Comparison of ENCODE assay signal across 26 cellular contexts in the genomic region with DNA sequence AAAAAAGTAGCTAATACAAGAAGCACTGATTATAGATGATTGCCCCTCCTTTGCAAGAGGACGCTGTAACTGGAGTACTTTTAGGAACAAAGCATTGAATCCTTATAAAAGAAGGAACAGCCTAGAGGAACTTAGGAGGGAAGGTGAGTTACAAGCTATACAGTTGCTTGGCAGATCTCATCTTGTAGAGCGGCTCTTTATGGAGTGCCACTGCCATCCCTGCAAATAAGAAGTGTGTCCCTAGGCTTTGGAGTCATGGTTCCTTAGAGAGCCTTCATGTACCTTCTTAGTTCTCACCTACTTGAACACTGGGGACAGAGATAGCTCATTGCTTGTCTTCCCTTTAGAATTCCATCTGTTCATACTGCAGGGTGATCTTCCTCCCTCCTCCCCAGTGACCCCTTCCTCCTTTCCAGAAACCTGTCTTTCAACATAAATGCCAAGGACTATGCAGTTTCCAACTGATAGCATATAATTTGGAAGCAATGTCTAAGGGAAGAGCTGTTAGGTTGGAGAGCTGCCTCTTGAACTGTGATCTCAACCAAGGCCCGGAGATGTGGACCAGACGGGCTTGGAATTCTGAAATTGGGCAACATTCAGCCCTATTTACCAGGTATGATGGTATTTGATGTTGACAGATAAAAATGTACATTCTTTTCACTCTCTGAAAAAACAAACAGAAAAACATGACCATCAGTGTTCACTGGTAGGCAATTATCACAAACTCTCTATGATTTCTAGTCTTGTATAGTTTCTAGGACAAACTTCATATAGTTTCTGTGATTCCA.
"Had no signal": no experiment of that assay in that cellular context is flagged by ENCODE, and none has a peak within 500 bp of the region (broad histone marks: within the 10 kb centered on the region; RNA-seq: fewer than 3 reads in every experiment).

No MANE protein-coding gene starts in this region.

- H3K9me3 ChIP-seq: left lung, lower lobe of right lung, ovary, right atrium auricular region, stomach, testis, thyroid gland, transverse colon, upper lobe of right lung had no signal

- H3K27ac ChIP-seq: left lung, lower lobe of right lung, ovary, right atrium auricular region, skin epidermis, stomach, testis, thyroid gland, transverse colon, upper lobe of right lung had no signal

- ATAC-seq: left colon; left lung; lower lobe of right lung; naive thymus-derived CD4-positive, alpha-beta T cell; sciatic nerve; stimulated activated naive B cell treated with anti-CD40 and anti-IgM and Interleukin-4, amounts not matched to agents 10 μg/mL and 1 μg/mL and 100 μg/mL, for 72 hours; stimulated activated naive CD8-positive, alpha-beta T cell treated with anti-CD3 and anti-CD28 coated beads, Interleukin-15, Interleukin-2, amounts not matched to agents 100 U/mL and 50 U/mL, for 24 hours; upper lobe of right lung had no signal

- FAIRE-seq: islet of Langerhans, kidney, urothelium cell line had no signal

- H3K36me3 ChIP-seq: ovary, right atrium auricular region, thyroid gland, transverse colon, upper lobe of right lung had no signal

- H3K27me3 ChIP-seq: left lung, ovary, right atrium auricular region, stomach, testis, thyroid gland, transverse colon, upper lobe of right lung had no signal

- H3K4me1 ChIP-seq: testis had no signal

- DNase-seq: hypothalamus; immature natural killer cell; kidney; left colon; left lung; lower lobe of right lung; mammary epithelial cell; mesenchymal stem cell; naive thymus-derived CD4-positive, alpha-beta T cell; ovary; stimulated activated CD4-positive, alpha-beta T cell treated with anti-CD3 and anti-CD28 coated beads, Interleukin-12 subunit alpha, Interleukin-12 subunit beta, amount 100 ng/mL, for 4 hours; stimulated activated CD4-positive, alpha-beta T cell treated with anti-CD3 and anti-CD28 coated beads, Interleukin-15, amount 100 ng/mL, for 24 hours; stimulated activated CD4-positive, alpha-beta T cell treated with anti-CD3 and anti-CD28 coated beads, Interleukin-2, amount 100 ng/mL, for 24 hours; stimulated activated CD4-positive, alpha-beta T cell treated with anti-CD3 and anti-CD28 coated beads, Interleukin-4, amount 100 ng/mL, for 1 hour; stimulated activated naive B cell treated with anti-CD40 and anti-IgM and Interleukin-4, amounts not matched to agents 10 μg/mL and 1 μg/mL and 100 μg/mL, for 72 hours; stimulated activated naive CD8-positive, alpha-beta T cell treated with anti-CD3 and anti-CD28 coated beads, Interleukin-15, Interleukin-2, amounts not matched to agents 100 U/mL and 50 U/mL, for 24 hours; stomach; testis; thyroid gland; transverse colon; upper lobe of right lung had no signal

- H3K4me3 ChIP-seq: left lung, lower lobe of right lung, ovary, right atrium auricular region, skin epidermis, stomach, testis, thyroid gland, transverse colon, upper lobe of right lung had no signal
